In the genomic region with DNA sequence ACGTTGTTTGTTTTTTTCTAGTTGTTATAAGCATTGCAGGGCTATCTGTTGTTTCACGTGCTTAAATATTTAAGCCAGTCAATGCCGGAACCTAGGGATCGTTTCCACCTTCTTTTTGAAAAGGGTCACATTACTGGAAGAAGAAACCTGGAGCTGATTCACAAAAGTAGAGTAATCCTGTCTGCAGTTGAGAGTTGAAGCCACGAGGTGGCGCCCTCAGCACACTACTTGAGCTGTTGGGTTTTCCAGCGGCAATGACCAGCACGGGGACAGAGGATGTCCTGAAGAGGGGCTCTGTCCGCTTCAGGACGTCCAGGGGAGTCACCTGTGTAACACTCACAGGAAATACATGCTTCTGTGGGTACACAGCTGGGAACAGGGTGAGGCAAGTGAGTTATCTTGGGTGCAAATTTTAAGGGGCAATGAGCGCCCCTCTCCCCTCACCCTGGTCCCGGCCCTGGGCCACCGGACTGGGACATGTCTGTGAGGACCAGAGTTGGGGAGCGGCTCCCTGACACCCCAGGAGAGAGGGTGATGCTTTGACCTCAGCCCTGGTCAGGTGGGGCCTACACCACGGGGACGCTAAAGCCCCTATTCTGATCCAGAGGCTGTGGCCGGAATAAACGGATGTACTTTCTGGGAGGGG, we compare ENCODE assay signal across 8 cellular contexts. TPM values are rescaled to one million over a fixed set of nuclear protein-coding genes. Genes with fewer than 3 reads are reported as not detected.
DNase-seq lines count a peak whose midpoint lies in the region; TF ChIP-seq lines count a peak whose summit lies in the region.

No MANE protein-coding gene starts in this region.

- H3K9me3 Mint-ChIP-seq in neural crest cell (no peaks in the 10 kb centered on the region), type B pancreatic cell (no peaks in the 10 kb centered on the region)

- H3K27ac Mint-ChIP-seq in neural crest cell (ENCODE audit: unreplicated experiment) = no peak overlapping the region
- H3K27ac Mint-ChIP-seq in type B pancreatic cell = peak overlapping the region; percentile 68

- no peaks in the 10 kb centered on the region for H4K20me1 ChIP-seq in OCI-LY3 (ENCODE audit: insufficient read depth, low read length)

- no peak overlapping the region for H3K4me3 ChIP-seq in OCI-LY3 (ENCODE audit: low read length)

- H3K4me2 ChIP-seq in OCI-LY3 (ENCODE audit: low read length) = peak overlapping the region; percentile 61

- no peak overlapping the region for H2AFZ ChIP-seq in OCI-LY3 (ENCODE audit: low read depth, low read length)

- peaks cover 31% of the 10 kb centered on the region for H3K27me3 Mint-ChIP-seq in neural crest cell (ENCODE audit: low read depth)
- H3K27me3 Mint-ChIP-seq in type B pancreatic cell = peaks cover 62% of the 10 kb centered on the region

- H3K4me3 Mint-ChIP-seq in neural crest cell (peak overlapping the region; percentile 17), type B pancreatic cell (peak overlapping the region; percentile 44)

- no peak overlapping the region for H3K27ac ChIP-seq in OCI-LY3 (ENCODE audit: low read length)

- peaks cover 8% of the 10 kb centered on the region for H3K4me1 Mint-ChIP-seq in neural crest cell
- peaks cover 5% of the 10 kb centered on the region for H3K4me1 Mint-ChIP-seq in type B pancreatic cell (ENCODE audit: unreplicated experiment)

- H3K9me3 ChIP-seq in OCI-LY3 (ENCODE audit: insufficient read depth, low read length) = no peaks in the 10 kb centered on the region

- H3K9ac ChIP-seq in OCI-LY3 (ENCODE audit: low read length) = no peak overlapping the region

- H3K79me2 ChIP-seq in OCI-LY3 (ENCODE audit: low read length) = no peaks in the 10 kb centered on the region

- TF ChIP-seq CTCF in OCI-LY3 (IDR thresholded peaks at IDR 0.05; ENCODE audit: low read depth, low read length) = peak; percentile 84
- peak; percentile 93 for TF ChIP-seq CTCF in neural crest cell (conservative IDR thresholded peaks at IDR 0.05)
- peak; percentile 96 for TF ChIP-seq CTCF in type B pancreatic cell (conservative IDR thresholded peaks at IDR 0.05)

- no peaks in the 10 kb centered on the region for H3K36me3 Mint-ChIP-seq in neural crest cell (ENCODE audit: low read depth)
- H3K36me3 Mint-ChIP-seq in type B pancreatic cell = no peaks in the 10 kb centered on the region

- DNase-seq in CMK (ENCODE audit: low read depth) (peak; percentile 29), HK-2 (ENCODE audit: unreplicated experiment) (peak; percentile 82), fibroblast of the conjunctiva (ENCODE audit: low read depth) (peak; percentile 40), neural crest cell (ENCODE audit: low read depth, low spot score) (peak; percentile 80), type B pancreatic cell (ENCODE audit: extremely low spot score, unreplicated experiment) (peak; percentile 82), GOT3 (lab: John Stamatoyannopoulos, UW) (no peak)
- DNase-seq in activated T-cell treated with anti-CD3 and anti-CD28 coated beads, Interleukin-2, amount 50 U/mL, for 48 hours = peak; percentile 78 to 80

- peaks cover 29% of the 10 kb centered on the region for H3K4me1 ChIP-seq in OCI-LY3 (ENCODE audit: low read length)

- peaks cover 18% of the 10 kb centered on the region for H3K27me3 ChIP-seq in OCI-LY3 (ENCODE audit: low read depth, low read length)

- no peaks in the 10 kb centered on the region for H3K36me3 ChIP-seq in OCI-LY3 (replicated peaks; ENCODE audit: low read depth, low read length)

RNA-seq across cellular contexts. Expression of gene WDFY4, which starts 26.3 kb away (rescaled TPM):
- total RNA-seq in neural crest cell (not detected in 2 replicates), type B pancreatic cell (ENCODE audit: low replicate concordance) (0.05 TPM in 1 of 2 replicates, not detected in the other)

RNA-seq across cellular contexts. Expression of gene ARHGAP22, which starts 53.5 kb away (rescaled TPM):
- total RNA-seq in neural crest cell (5.2 and 7.5 TPM in 2 replicates), type B pancreatic cell (ENCODE audit: low replicate concordance) (4.1 and 5.1 TPM in 2 replicates)
